In the genomic region with DNA sequence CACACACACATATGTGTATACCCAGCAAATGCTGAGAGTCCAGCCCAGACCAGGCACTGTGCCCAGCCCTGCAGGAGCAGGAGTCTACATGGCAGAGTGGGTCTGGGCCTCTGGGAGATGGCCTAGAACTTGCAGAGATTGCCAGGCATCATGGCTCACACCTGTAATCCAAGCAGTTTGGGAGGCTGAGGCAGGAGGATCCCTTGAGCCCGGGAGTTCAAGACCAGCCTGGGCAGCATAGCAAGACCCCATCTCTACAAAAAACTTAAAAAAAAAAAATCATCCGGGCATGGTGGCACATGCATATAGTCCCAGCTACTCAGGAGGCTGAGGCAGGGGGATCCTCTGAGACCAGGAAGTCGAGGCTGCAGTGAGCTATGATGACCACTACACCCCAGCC, we compare ENCODE assay signal across 26 cellular contexts.
"Had no signal": no experiment of that assay in that cellular context is flagged by ENCODE, and none has a peak within 500 bp of the region (broad histone marks: within the 10 kb centered on the region; RNA-seq: fewer than 3 reads in every experiment).

No MANE protein-coding gene starts in this region.

- H3K4me2 ChIP-seq: hepatocyte, neural progenitor cell had no signal

- H3K27ac Mint-ChIP-seq: endodermal cell; mesothelial cell of epicardium; natural killer cell treated with Interleukin-12 subunit alpha and Interleukin-12 subunit beta and Interleukin-15 and Interleukin-18, amount 100 ng/mL, for 72 hours; neural progenitor cell; stimulated activated naive CD8-positive, alpha-beta T cell treated with anti-CD3 and anti-CD28 coated beads, Interleukin-15, amount 100 ng/mL, for 72 hours had no signal

- FAIRE-seq: kidney had no signal

- H3K27ac ChIP-seq: coronary artery, epithelial cell of prostate, gastrocnemius medialis, hepatocyte, left lung, neural progenitor cell, right atrium auricular region, skin epidermis, spleen, vagina had no signal

- H3K27me3 ChIP-seq: gastrocnemius medialis, heart left ventricle, hepatocyte, left lung, neural progenitor cell, right atrium auricular region, spleen, thyroid gland, vagina had no signal

- H3K9ac ChIP-seq: neural progenitor cell had no signal

- H3K9me3 Mint-ChIP-seq: endodermal cell; mesothelial cell of epicardium; naive B cell; natural killer cell treated with Interleukin-12 subunit alpha and Interleukin-12 subunit beta and Interleukin-15 and Interleukin-18, amount 100 ng/mL, for 72 hours; neural progenitor cell; stimulated activated naive CD8-positive, alpha-beta T cell treated with anti-CD3 and anti-CD28 coated beads, Interleukin-15, amount 100 ng/mL, for 72 hours had no signal

- H3K36me3 Mint-ChIP-seq: natural killer cell treated with Interleukin-12 subunit alpha and Interleukin-12 subunit beta and Interleukin-15 and Interleukin-18, amount 100 ng/mL, for 72 hours had no signal

- H3K27me3 Mint-ChIP-seq: naive B cell; natural killer cell treated with Interleukin-12 subunit alpha and Interleukin-12 subunit beta and Interleukin-15 and Interleukin-18, amount 100 ng/mL, for 72 hours; stimulated activated naive CD8-positive, alpha-beta T cell treated with anti-CD3 and anti-CD28 coated beads, Interleukin-15, amount 100 ng/mL, for 72 hours had no signal

- H3K4me3 ChIP-seq: coronary artery, gastrocnemius medialis, heart left ventricle, hepatocyte, left lung, mucosa of descending colon, neural progenitor cell, right atrium auricular region, skin epidermis, spleen, thyroid gland, vagina had no signal

- H3K36me3 ChIP-seq: neural progenitor cell, thyroid gland had no signal

- H3K4me1 ChIP-seq: neural progenitor cell had no signal

- H3K4me3 Mint-ChIP-seq: endodermal cell; mesothelial cell of epicardium; natural killer cell treated with Interleukin-12 subunit alpha and Interleukin-12 subunit beta and Interleukin-15 and Interleukin-18, amount 100 ng/mL, for 72 hours; neural progenitor cell; stimulated activated naive CD8-positive, alpha-beta T cell treated with anti-CD3 and anti-CD28 coated beads, Interleukin-15, amount 100 ng/mL, for 72 hours had no signal

- H3K9me3 ChIP-seq: gastrocnemius medialis, heart left ventricle, left lung, mucosa of descending colon, right atrium auricular region, spleen, thyroid gland, vagina had no signal

- DNase-seq: endodermal cell; foreskin fibroblast; gastrocnemius medialis; heart left ventricle; kidney; left cardiac atrium; mesenchymal stem cell; mucosa of descending colon; naive B cell; spleen; stimulated activated CD4-positive, alpha-beta T cell treated with anti-CD3 and anti-CD28 coated beads, Interleukin-4, amount 100 ng/mL, for 4 hours; stimulated activated naive CD4-positive, alpha-beta T cell; stimulated activated naive CD8-positive, alpha-beta T cell treated with anti-CD3 and anti-CD28 coated beads, Interleukin-15, amount 100 ng/mL, for 72 hours; thyroid gland; trophoblast cell had no signal

- ATAC-seq: esophagus mucosa; gastrocnemius medialis; heart left ventricle; left cardiac atrium; left lung; mucosa of descending colon; natural killer cell treated with Interleukin-12 subunit alpha and Interleukin-12 subunit beta and Interleukin-15 and Interleukin-18, amount 100 ng/mL, for 72 hours; stimulated activated naive CD8-positive, alpha-beta T cell treated with anti-CD3 and anti-CD28 coated beads, Interleukin-15, amount 100 ng/mL, for 72 hours had no signal

- H3K79me2 ChIP-seq: hepatocyte had no signal

- H2AFZ ChIP-seq: hepatocyte, neural progenitor cell had no signal
